In the genomic region with DNA sequence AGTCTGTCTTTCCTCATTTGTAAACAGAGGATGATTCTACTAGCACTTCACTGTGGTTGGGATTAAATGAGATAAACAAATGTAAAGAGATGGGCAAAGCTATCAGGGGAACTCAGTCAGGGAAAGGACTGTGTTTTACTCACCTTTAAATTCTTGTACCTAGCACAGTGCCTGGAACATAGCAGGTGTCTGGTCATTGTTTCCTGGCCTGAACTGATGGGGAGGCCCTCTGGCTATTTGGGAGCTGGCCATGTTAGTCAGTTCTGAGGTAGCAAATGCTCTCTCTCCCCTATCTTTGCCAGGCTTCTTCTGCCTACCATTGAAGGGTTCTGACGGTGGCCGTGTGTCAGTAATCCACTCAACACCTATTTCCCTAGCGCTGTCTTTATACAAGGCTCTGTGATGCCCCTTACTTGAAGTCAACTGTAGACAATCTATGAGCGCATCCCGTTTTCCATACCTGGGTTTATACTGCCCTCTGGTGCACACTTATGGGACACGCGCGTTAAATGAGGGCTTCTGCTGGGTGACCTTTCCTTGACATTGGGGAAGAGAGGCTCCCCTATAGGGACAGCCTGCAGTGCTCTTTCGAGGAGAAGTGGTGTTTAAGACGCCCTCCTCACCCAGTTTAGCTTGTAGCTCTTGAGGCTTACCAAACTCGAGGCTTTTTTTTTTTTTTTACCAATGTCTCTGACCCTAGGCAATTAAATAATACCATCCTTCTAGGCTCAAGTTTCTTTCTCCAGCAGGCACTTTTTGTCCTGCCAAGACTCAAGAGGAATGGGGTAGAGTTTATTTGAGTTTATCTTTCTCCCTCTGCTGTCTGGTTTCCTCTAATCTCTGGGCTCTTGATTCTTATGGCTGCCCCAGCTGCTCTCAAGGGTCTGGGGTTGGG, we compare ENCODE assay signal across 8 cellular contexts. TPM values are rescaled to one million over a fixed set of nuclear protein-coding genes. Genes with fewer than 3 reads are reported as not detected.
DNase-seq lines count a peak whose midpoint lies in the region; ATAC-seq and TF ChIP-seq lines count a peak whose summit lies in the region.

No MANE protein-coding gene starts in this region.

- no peak overlapping the region for H3K4me3 ChIP-seq in GM12864 (ENCODE audit: low read depth, low read length)

- DNase-seq in GM12864 (ENCODE audit: low read depth) (peak; percentile 39), NCI-H748 (lab: John Stamatoyannopoulos, UW; ENCODE audit: unreplicated experiment) (peak; percentile 73), dermis blood vessel endothelial cell (peak; percentile 80), lung microvascular endothelial cell (ENCODE audit: low read depth in 2 of 2) (peak; percentile 64 to 76)
- DNase-seq in activated CD4-positive, alpha-beta T cell treated with anti-CD3 and anti-CD28 coated beads, Interleukin-2, amount 50 U/mL, for 24 hours (ENCODE audit: low read depth in 1 of 2, low spot score in 1 of 2) = peak; percentile 36 to 59
- DNase-seq in stimulated activated CD8-positive, alpha-beta memory T cell treated with anti-CD3 and anti-CD28 coated beads, Interleukin-15, amount 100 ng/mL, for 1 hour (ENCODE audit: low read depth) = peak; percentile 41

- peak; percentile 80 for TF ChIP-seq CTCF in GM12864 (IDR thresholded peaks at IDR 0.05; ENCODE audit: low read depth, low read length, missing control alignments)

- ATAC-seq in HG03439 (IDR thresholded peaks at IDR 0.05; ENCODE audit: unreplicated experiment) (peak; percentile 59), HG03460 (IDR thresholded peaks at IDR 0.05; ENCODE audit: unreplicated experiment) (no peak)

RNA-seq across cellular contexts. Expression of a gene that starts 4.0 kb away (rescaled TPM):
- total RNA-seq in dermis blood vessel endothelial cell (not detected in 2 replicates), lung microvascular endothelial cell (not detected in 2 replicates)

RNA-seq across cellular contexts. Expression of a gene that starts 25.3 kb away (rescaled TPM):
- 17.5 and 23.6 TPM in 2 replicates for total RNA-seq in dermis blood vessel endothelial cell
- total RNA-seq in lung microvascular endothelial cell = 8.1 and 9.7 TPM in 2 replicates

RNA-seq across cellular contexts. Expression of a gene that starts 49.0 kb away (rescaled TPM):
- total RNA-seq in dermis blood vessel endothelial cell (26.2 and 31.1 TPM in 2 replicates), lung microvascular endothelial cell (12.4 and 16.3 TPM in 2 replicates)
